27 cellular contexts compared by ENCODE assay signal in the genomic region with DNA sequence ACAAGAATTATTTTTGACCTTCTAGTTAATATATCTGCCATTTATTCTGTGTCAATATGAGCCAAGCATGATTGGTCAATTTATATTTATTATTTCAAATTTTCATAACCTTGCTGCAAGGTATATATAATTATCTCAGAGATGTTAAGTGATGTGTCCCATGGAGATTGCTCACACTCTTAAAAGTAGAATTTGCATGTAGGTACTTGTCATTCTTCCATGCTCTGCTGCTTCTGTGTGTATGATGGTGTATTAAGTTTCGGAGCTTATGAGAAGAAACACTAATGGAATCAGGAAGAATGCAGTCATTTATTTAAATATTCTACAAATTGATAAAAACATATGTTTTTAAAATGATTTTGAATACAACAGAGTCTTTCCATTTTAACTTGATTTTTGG.
"Had no signal": no experiment of that assay in that cellular context is flagged by ENCODE, and none has a peak within 500 bp of the region (broad histone marks: within the 10 kb centered on the region; RNA-seq: fewer than 3 reads in every experiment).

No MANE protein-coding gene starts in this region.

- H3K79me2 ChIP-seq: hepatocyte, parathyroid adenoma had no signal

- H3K9ac ChIP-seq: neural progenitor cell, parathyroid adenoma had no signal

- H2AFZ ChIP-seq: hepatocyte, neural progenitor cell, parathyroid adenoma had no signal

- H3K4me2 ChIP-seq: hepatocyte, neural progenitor cell had no signal

- H3K9me3 ChIP-seq: colonic mucosa, esophagus squamous epithelium, gastrocnemius medialis, mucosa of descending colon, right lobe of liver, suprapubic skin, transverse colon, upper lobe of right lung, uterus had no signal

- ATAC-seq: gastrocnemius medialis; left lobe of liver; mucosa of descending colon; natural killer cell treated with Interleukin-12 subunit alpha and Interleukin-12 subunit beta and Interleukin-15 and Interleukin-18, amount 100 ng/mL, for 72 hours; right lobe of liver; stimulated activated naive CD8-positive, alpha-beta T cell treated with anti-CD3 and anti-CD28 coated beads, Interleukin-15, amount 100 ng/mL, for 72 hours; upper lobe of right lung had no signal

- H3K36me3 ChIP-seq: colonic mucosa, esophagus squamous epithelium, gastrocnemius medialis, neural progenitor cell, right lobe of liver, suprapubic skin, transverse colon, upper lobe of right lung, uterus had no signal

- H3K4me3 ChIP-seq: colonic mucosa, esophagus squamous epithelium, gastrocnemius medialis, hepatocyte, lung, mucosa of descending colon, neural progenitor cell, right lobe of liver, suprapubic skin, transverse colon, upper lobe of right lung, uterus had no signal

- H3K27me3 ChIP-seq: colonic mucosa, esophagus squamous epithelium, gastrocnemius medialis, hepatocyte, neural progenitor cell, right lobe of liver, suprapubic skin, transverse colon, upper lobe of right lung, uterus had no signal

- H3K4me1 ChIP-seq: colonic mucosa, esophagus squamous epithelium, gastrocnemius medialis, neural progenitor cell, parathyroid adenoma, right lobe of liver, suprapubic skin, transverse colon, upper lobe of right lung, uterus had no signal

- DNase-seq: colonic mucosa; effector CD8-positive, alpha-beta T cell; endodermal cell; erythroblast; esophagus squamous epithelium; gastrocnemius medialis; kidney; mesenchymal stem cell; mucosa of descending colon; naive B cell; right lobe of liver; small intestine; stimulated activated CD4-positive, alpha-beta T cell treated with anti-CD3 and anti-CD28 coated beads, Interleukin-1b, Interleukin-23, amount 100 ng/mL, for 48 hours; stimulated activated CD4-positive, alpha-beta T cell treated with anti-CD3 and anti-CD28 coated beads, Interleukin-4, amount 100 ng/mL, for 1 hour; stimulated activated CD8-positive, alpha-beta memory T cell treated with anti-CD3 and anti-CD28 coated beads, Interleukin-4, amount 100 ng/mL, for 48 hours; stimulated activated naive CD4-positive, alpha-beta T cell; stimulated activated naive CD8-positive, alpha-beta T cell treated with anti-CD3 and anti-CD28 coated beads, Interleukin-15, amount 100 ng/mL, for 72 hours; transverse colon; upper lobe of right lung; uterus had no signal

- H3K27ac ChIP-seq: colonic mucosa, esophagus squamous epithelium, gastrocnemius medialis, hepatocyte, neural progenitor cell, parathyroid adenoma, right lobe of liver, suprapubic skin, transverse colon, upper lobe of right lung, uterus had no signal
